In the genomic region with DNA sequence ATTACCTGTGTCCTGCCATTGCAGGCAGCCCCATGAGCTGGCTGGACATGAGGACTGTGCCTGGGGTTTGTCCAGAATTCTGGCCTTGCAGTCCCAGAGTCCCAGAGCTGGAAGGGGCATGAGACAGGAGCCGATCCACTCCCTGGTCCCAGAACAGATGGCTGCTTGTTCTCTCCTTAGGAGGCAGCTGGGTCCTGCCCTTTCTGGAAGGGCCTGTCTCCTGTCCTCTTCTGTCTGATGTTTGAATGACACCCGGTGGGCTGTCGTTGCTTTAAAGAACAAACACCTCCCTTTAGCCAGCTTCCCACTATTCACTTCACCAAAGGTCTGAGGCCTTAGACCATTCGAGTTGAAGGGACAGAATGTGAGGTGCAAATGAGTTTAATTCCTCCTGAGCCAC, we compare ENCODE assay signal across 2 cellular contexts.
TF ChIP-seq lines count a peak whose summit lies in the region.

No MANE protein-coding gene starts in this region.

TF ChIP-seq in H1, 55 proteins besides CTCF, POLR2A, EP300 and RAD21:
- TF ChIP-seq CREB1 (IDR thresholded peaks at IDR 0.05) = no peak
- no peak for TF ChIP-seq SIRT6 (IDR thresholded peaks at IDR 0.05; ENCODE audit: low read length)
- no peak for TF ChIP-seq POU5F1 (IDR thresholded peaks at IDR 0.05; ENCODE audit: low read depth, low read length)
- TF ChIP-seq CTBP2 (IDR thresholded peaks at IDR 0.05; ENCODE audit: borderline replicate concordance, insufficient read depth, insufficient read length, low read length) = no peak
- TF ChIP-seq YY1 (IDR thresholded peaks at IDR 0.05; ENCODE audit: low read depth, low read length) = no peak
- TF ChIP-seq SP2 (IDR thresholded peaks at IDR 0.05; ENCODE audit: low read length) = no peak
- TF ChIP-seq CHD2 (IDR thresholded peaks at IDR 0.05; ENCODE audit: low read length) = no peak
- no peak for TF ChIP-seq BCL11A (IDR thresholded peaks at IDR 0.05; ENCODE audit: low read depth in 2 of 2, low read length in 2 of 2)
- TF ChIP-seq, protein P1, sequence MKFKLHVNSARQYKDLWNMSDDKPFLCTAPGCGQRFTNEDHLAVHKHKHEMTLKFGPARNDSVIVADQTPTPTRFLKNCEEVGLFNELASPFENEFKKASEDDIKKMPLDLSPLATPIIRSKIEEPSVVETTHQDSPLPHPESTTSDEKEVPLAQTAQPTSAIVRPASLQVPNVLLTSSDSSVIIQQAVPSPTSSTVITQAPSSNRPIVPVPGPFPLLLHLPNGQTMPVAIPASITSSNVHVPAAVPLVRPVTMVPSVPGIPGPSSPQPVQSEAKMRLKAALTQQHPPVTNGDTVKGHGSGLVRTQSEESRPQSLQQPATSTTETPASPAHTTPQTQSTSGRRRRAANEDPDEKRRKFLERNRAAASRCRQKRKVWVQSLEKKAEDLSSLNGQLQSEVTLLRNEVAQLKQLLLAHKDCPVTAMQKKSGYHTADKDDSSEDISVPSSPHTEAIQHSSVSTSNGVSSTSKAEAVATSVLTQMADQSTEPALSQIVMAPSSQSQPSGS (IDR thresholded peaks at IDR 0.05; ENCODE audit: low read length) = no peak
- no peak for TF ChIP-seq SRF (IDR thresholded peaks at IDR 0.05; ENCODE audit: low read depth, low read length)

TF ChIP-seq in HepG2, 621 proteins besides CTCF, POLR2A, EP300 and RAD21:
- TF ChIP-seq, protein P2, sequence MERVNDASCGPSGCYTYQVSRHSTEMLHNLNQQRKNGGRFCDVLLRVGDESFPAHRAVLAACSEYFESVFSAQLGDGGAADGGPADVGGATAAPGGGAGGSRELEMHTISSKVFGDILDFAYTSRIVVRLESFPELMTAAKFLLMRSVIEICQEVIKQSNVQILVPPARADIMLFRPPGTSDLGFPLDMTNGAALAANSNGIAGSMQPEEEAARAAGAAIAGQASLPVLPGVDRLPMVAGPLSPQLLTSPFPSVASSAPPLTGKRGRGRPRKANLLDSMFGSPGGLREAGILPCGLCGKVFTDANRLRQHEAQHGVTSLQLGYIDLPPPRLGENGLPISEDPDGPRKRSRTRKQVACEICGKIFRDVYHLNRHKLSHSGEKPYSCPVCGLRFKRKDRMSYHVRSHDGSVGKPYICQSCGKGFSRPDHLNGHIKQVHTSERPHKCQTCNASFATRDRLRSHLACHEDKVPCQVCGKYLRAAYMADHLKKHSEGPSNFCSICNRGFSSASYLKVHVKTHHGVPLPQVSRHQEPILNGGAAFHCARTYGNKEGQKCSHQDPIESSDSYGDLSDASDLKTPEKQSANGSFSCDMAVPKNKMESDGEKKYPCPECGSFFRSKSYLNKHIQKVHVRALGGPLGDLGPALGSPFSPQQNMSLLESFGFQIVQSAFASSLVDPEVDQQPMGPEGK (CRISPR knock-in tag; IDR thresholded peaks at IDR 0.05) = no peak
- TF ChIP-seq HMG20A (CRISPR knock-in tag; IDR thresholded peaks at IDR 0.05; ENCODE audit: borderline replicate concordance) (no peak), SP5 (CRISPR knock-in tag; IDR thresholded peaks at IDR 0.05; ENCODE audit: borderline replicate concordance, low read depth) (no peak), MATR3 (CRISPR knock-in tag; IDR thresholded peaks at IDR 0.05) (no peak), GMEB1 (CRISPR knock-in tag; IDR thresholded peaks at IDR 0.05; ENCODE audit: borderline replicate concordance) (no peak)
- TF ChIP-seq, protein P3, sequence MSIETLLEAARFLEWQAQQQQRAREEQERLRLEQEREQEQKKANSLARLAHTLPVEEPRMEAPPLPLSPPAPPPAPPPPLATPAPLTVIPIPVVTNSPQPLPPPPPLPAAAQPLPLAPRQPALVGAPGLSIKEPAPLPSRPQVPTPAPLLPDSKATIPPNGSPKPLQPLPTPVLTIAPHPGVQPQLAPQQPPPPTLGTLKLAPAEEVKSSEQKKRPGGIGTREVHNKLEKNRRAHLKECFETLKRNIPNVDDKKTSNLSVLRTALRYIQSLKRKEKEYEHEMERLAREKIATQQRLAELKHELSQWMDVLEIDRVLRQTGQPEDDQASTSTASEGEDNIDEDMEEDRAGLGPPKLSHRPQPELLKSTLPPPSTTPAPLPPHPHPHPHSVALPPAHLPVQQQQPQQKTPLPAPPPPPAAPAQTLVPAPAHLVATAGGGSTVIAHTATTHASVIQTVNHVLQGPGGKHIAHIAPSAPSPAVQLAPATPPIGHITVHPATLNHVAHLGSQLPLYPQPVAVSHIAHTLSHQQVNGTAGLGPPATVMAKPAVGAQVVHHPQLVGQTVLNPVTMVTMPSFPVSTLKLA (IDR thresholded peaks at IDR 0.05) = no peak
